8 cellular contexts compared by ENCODE assay signal in genomic region chr2:105179469-105180372, GRCh38.
A peak's percentile ranks its signal among the peaks of the same experiment; 100 is the strongest.
DNase-seq lines count a peak whose midpoint lies in the region; ATAC-seq and TF ChIP-seq lines count a peak whose summit lies in the region.

No MANE protein-coding gene starts in this region.

- H3K4me1 Mint-ChIP-seq in naive thymus-derived CD8-positive, alpha-beta T cell, result peaks cover 0 to 30% (median 2%) of the 10 kb centered on the region in 4 donors
- peaks cover 12% of the 10 kb centered on the region for H3K4me1 Mint-ChIP-seq in mesothelial cell of epicardium

- H3K36me3 Mint-ChIP-seq in naive thymus-derived CD8-positive, alpha-beta T cell, result no peaks in the 10 kb centered on the region
- no peaks in the 10 kb centered on the region for H3K36me3 Mint-ChIP-seq in mesothelial cell of epicardium

- TF ChIP-seq CTCF in astrocyte of the spinal cord (IDR thresholded peaks at IDR 0.05; ENCODE audit: low read depth, low read length), result peak; percentile 72
- no peak for TF ChIP-seq CTCF in mesothelial cell of epicardium (IDR thresholded peaks at IDR 0.05; ENCODE audit: unreplicated experiment)

- DNase-seq in NCI-H1417 (lab: John Stamatoyannopoulos, UW) (peak; percentile 20 to 60 (median 36)), NCI-H1417 treated with DMSO at 0.1 percent for 48 hours (lab: John Stamatoyannopoulos, UW) (no peak), NCI-H1092 treated with DMSO at 0.1 percent for 48 hours (lab: John Stamatoyannopoulos, UW) (peak; percentile 55), astrocyte of the spinal cord (ENCODE audit: low read depth, low spot score) (peak; percentile 79), left kidney (ENCODE audit: low read depth, low spot score) (peak; percentile 53), T1000 (lab: John Stamatoyannopoulos, UW) (no peak), mesothelial cell of epicardium (ENCODE audit: low spot score in 2 of 2, unreplicated experiment in 2 of 2) (no peak)
- no peak for DNase-seq in naive thymus-derived CD8-positive, alpha-beta T cell

- POLR2A ChIA-PET in naive thymus-derived CD8-positive, alpha-beta T cell (lab: Charles Lee), result no interaction called here

- no peaks in the 10 kb centered on the region for H3K9me3 Mint-ChIP-seq in naive thymus-derived CD8-positive, alpha-beta T cell
- H3K9me3 Mint-ChIP-seq in mesothelial cell of epicardium, result no peaks in the 10 kb centered on the region

- no peak overlapping the region for H3K27ac Mint-ChIP-seq in naive thymus-derived CD8-positive, alpha-beta T cell
- no peak overlapping the region for H3K27ac Mint-ChIP-seq in mesothelial cell of epicardium

- H3K4me3 ChIP-seq in astrocyte of the spinal cord (ENCODE audit: low read depth, low read length), result no peak overlapping the region

- in situ Hi-C loops in astrocyte of the spinal cord (cut with HindIII; ENCODE audit: low sequenced_read_pairs), result no loop called here

- H3K27me3 Mint-ChIP-seq in naive thymus-derived CD8-positive, alpha-beta T cell, result peaks cover 4 to 22% (median 15%) of the 10 kb centered on the region in 5 donors
- H3K27me3 Mint-ChIP-seq in mesothelial cell of epicardium (ENCODE audit: low read depth), result peaks cover 44% of the 10 kb centered on the region

- no peak overlapping the region for H3K4me3 Mint-ChIP-seq in naive thymus-derived CD8-positive, alpha-beta T cell
- no peak overlapping the region for H3K4me3 Mint-ChIP-seq in mesothelial cell of epicardium

- ATAC-seq in naive thymus-derived CD8-positive, alpha-beta T cell, result no peak

Comparison
In these comparisons a context has a peak if more than half of its experiments do, and no peak if none do; other contexts are left out.
1. DNase-seq: peak in NCI-H1417 (3 of 3), NCI-H1092 treated with DMSO at 0.1 percent for 48 hours (single experiment), astrocyte of the spinal cord (single experiment) and left kidney (single experiment); none in NCI-H1417 treated with DMSO at 0.1 percent for 48 hours (single experiment), naive thymus-derived CD8-positive, alpha-beta T cell (0 of 10), T1000 (single experiment) and mesothelial cell of epicardium (0 of 2).